8 cellular contexts compared by ENCODE assay signal in the genomic region with DNA sequence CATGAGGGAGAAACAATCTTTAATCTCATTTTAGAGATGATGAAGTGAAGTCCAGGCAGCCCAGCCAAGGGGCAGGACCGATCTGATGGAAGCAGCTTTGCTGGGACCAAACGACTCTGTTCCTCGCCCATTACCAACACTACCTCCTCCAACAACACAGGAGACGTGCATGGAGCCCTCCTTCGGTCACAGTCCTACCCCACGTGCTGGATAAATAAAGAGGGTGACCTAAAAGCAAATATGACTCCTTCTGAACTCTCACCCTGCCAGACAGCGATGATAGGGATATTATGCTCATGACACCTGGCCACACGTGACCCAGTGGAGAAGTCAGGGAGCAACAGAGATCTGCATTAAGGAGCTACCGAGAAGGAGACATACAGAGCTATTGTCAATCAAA. TPM values are rescaled to one million over a fixed set of nuclear protein-coding genes. Genes with fewer than 3 reads are reported as not detected.
DNase-seq lines count a peak whose midpoint lies in the region; ATAC-seq and TF ChIP-seq lines count a peak whose summit lies in the region.

No MANE protein-coding gene starts in this region.

- POLR2A ChIA-PET in A673 (lab: Charles Lee; ENCODE audit: low non-redundant PET), result no interaction called here

- CTCF ChIA-PET in A673 (lab: Charles Lee), result interaction anchor here (0.9 to 2.1 kb wide), 3 partner anchors 20 to 98 kb away, joined by 3 to 11 read pairs (median 7); no protein-coding TSS in a partner anchor

- no peaks in the 10 kb centered on the region for H3K27me3 ChIP-seq in A673 (replicated peaks; ENCODE audit: insufficient read depth, low read depth, low read length, poor library complexity)
- H3K27me3 ChIP-seq in muscle layer of colon (ENCODE audit: control insufficient read depth in 1 of 2, insufficient read depth in 2 of 2, low read length in 2 of 2), result no peaks in the 10 kb centered on the region

- peak overlapping the region; percentile 74 for H3K9ac ChIP-seq in muscle layer of colon (ENCODE audit: low read length)

- BruUV-seq in A673 (replicated peaks; lab: Mats Ljungman, UMichigan), result no TSS peak

- H3K4me1 ChIP-seq in A673 (ENCODE audit: insufficient read depth, low read length, poor library complexity, severe bottlenecking) (peaks cover 19% of the 10 kb centered on the region), muscle layer of colon (ENCODE audit: insufficient read depth, low read length) (peaks cover 52% of the 10 kb centered on the region)

- H3K9me3 ChIP-seq in A673 (ENCODE audit: low read depth, low read length, poor library complexity, severe bottlenecking) (no peaks in the 10 kb centered on the region), muscle layer of colon (ENCODE audit: low read length) (no peaks in the 10 kb centered on the region)

- TF ChIP-seq CTCF in A673 (conservative IDR thresholded peaks at IDR 0.05; ENCODE audit: low read depth, low read length) (no peak), choroid plexus epithelial cell (conservative IDR thresholded peaks at IDR 0.05; ENCODE audit: low read depth, low read length) (no peak)

- peak overlapping the region; percentile 41 for H3K4me3 ChIP-seq in A673 (ENCODE audit: low read depth, low read length, poor library complexity, severe bottlenecking)
- H3K4me3 ChIP-seq in choroid plexus epithelial cell (ENCODE audit: low read depth, low read length), result peak overlapping the region; percentile 49
- H3K4me3 ChIP-seq in muscle layer of colon (ENCODE audit: low read depth in 1 of 2, low read length in 2 of 2), result peak overlapping the region; percentile 29 to 52

- DNase-seq in A673 (ENCODE audit: low spot score) (no peak), NCI-H146 (lab: John Stamatoyannopoulos, UW) (peak; percentile 60), choroid plexus epithelial cell (ENCODE audit: low read depth) (no peak), anterior cingulate cortex (lab: John Stamatoyannopoulos, UW) (no peak), NCI-H1436 (lab: John Stamatoyannopoulos, UW) (no peak)
- DNase-seq in stimulated activated CD4-positive, alpha-beta T cell treated with anti-CD3 and anti-CD28 coated beads, Interleukin-4, amount 100 ng/mL, for 4 hours, result no peak

- H3K27ac ChIP-seq in A673 (ENCODE audit: low read depth, low read length, poor library complexity, severe bottlenecking) (no peak overlapping the region), muscle layer of colon (ENCODE audit: low read depth, low read length) (peak overlapping the region; percentile 99)

- ATAC-seq in GM18909 (IDR thresholded peaks at IDR 0.05; ENCODE audit: poor library complexity, unreplicated experiment), result no peak

- intact Hi-C loops in A673 (cut with micrococcal nuclease; ENCODE audit: unreplicated experiment), result no loop called here

- no peaks in the 10 kb centered on the region for H3K36me3 ChIP-seq in A673 (ENCODE audit: insufficient read depth, low read length, poor library complexity, severe bottlenecking)
- no peaks in the 10 kb centered on the region for H3K36me3 ChIP-seq in muscle layer of colon (ENCODE audit: insufficient read depth, low read length)

RNA-seq across cellular contexts. Expression of a gene that starts 26.0 kb away (rescaled TPM):
- total RNA-seq in A673 (2021), result not detected in 2 replicates
